ENCODE assay signal across 11 cellular contexts in the genomic region with DNA sequence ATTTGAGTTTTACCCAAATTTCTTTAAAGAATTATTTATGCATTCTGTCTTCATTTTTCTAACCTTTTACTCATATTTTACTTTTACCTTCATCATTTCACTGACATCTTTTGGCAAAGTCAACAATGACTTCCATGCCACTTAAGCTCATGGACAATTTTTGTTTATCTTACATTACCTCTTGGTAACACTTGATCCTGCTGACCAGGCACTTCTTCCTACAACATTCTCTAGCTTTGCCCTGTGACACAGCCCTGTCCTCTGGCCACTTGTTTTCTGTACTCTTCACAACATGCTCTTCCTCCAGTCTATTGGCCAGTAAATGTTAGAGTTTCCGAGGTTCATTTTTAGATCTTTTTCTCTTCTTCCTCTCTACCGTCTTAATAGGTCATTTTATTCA.
"Had no signal": no experiment of that assay in that cellular context is flagged by ENCODE, and none has a peak within 500 bp of the region (broad histone marks: within the 10 kb centered on the region; RNA-seq: fewer than 3 reads in every experiment).

No MANE protein-coding gene starts in this region.

- H3K4me3 Mint-ChIP-seq: GM23338, H9, HFFc6 had no signal

- FAIRE-seq: H1, H54 had no signal

- H3K27ac Mint-ChIP-seq: GM23338, H9, HFFc6 had no signal

- H3K27ac ChIP-seq: GM23248 had no signal

- H3K4me1 Mint-ChIP-seq: GM23338, H9 had no signal

- H2AFZ ChIP-seq: GM23248, GM23338 had no signal

- H3K4me3 ChIP-seq: GM23248, GM23338, HAP-1 had no signal

- H3K4me2 ChIP-seq: GM23338 had no signal

- H3K36me3 ChIP-seq: HAP-1 had no signal

- DNase-seq: GM23248, GOT3, H7, H9, HCEC 1CT, HFFc6 had no signal

- ATAC-seq: GM23338, HCT116 had no signal

- H3K9ac ChIP-seq: GM23248 had no signal

- H3K4me1 ChIP-seq: HAP-1 had no signal

- H3K9me3 ChIP-seq: HAP-1 had no signal
